Comparison of ENCODE assay signal across 22 cellular contexts in genomic region chr2:45388541-45389100, GRCh38.
"Had no signal": no experiment of that assay in that cellular context is flagged by ENCODE, and none has a peak within 500 bp of the region (broad histone marks: within the 10 kb centered on the region; RNA-seq: fewer than 3 reads in every experiment).

No MANE protein-coding gene starts in this region.

- H3K4me1 ChIP-seq: ascending aorta, body of pancreas had no signal

- H3K36me3 ChIP-seq: ascending aorta had no signal

- H3K4me2 ChIP-seq: PC-9 had no signal

- H3K4me3 ChIP-seq: ascending aorta, body of pancreas, PC-9 had no signal

- H3K9me3 ChIP-seq: ascending aorta, body of pancreas had no signal

- FAIRE-seq: colon had no signal

- ATAC-seq: activated naive CD4-positive, alpha-beta T cell treated with anti-CD3 and anti-CD28 coated beads, Interleukin-2, amount 50 U/mL, for 72 hours; activated naive CD8-positive, alpha-beta T cell treated with anti-CD3 and anti-CD28 coated beads, Interleukin-2, amount 50 U/mL, for 24 hours; activated T-cell treated with anti-CD3 and anti-CD28 coated beads, Interleukin-2, amount 50 U/mL, for 4 hours; body of pancreas had no signal

- H2AFZ ChIP-seq: PC-9 had no signal

- H3K27me3 ChIP-seq: ascending aorta, body of pancreas had no signal

- DNase-seq: activated B cell treated with CpG ODN at 0.5 μM for 24 hours; activated CD4-positive, alpha-beta memory T cell treated with anti-CD3 and anti-CD28 coated beads for 36 hours; activated CD4-positive, alpha-beta T cell treated with anti-CD3 and anti-CD28 coated beads, Interleukin-2, amount 10 ng/mL, durations not matched to agents 7 days and 5 days; activated CD8-positive, alpha-beta memory T cell treated with anti-CD3 and anti-CD28 coated beads for 24 hours; activated effector memory CD4-positive, alpha-beta T cell treated with anti-CD3 and anti-CD28 coated beads, Interleukin-2, amount 50 U/mL, for 16 hours; activated naive CD4-positive, alpha-beta T cell treated with Interleukin-2 at 50 U/mL for 16 hours; activated naive CD8-positive, alpha-beta T cell treated with anti-CD3 and anti-CD28 coated beads, Interleukin-2, amount 50 U/mL, for 24 hours; activated T-cell treated with anti-CD3 and anti-CD28 coated beads, Interleukin-2, amount 50 U/mL, for 4 hours; amniotic stem cell; body of pancreas; Kasumi-1; NCI-H1105; NCI-H1436; NCI-H1694 treated with DMSO at 0.1 percent for 48 hours; NCI-H2081; NCI-H446; NCI-H524; PC-9; SHP77 treated with DMSO at 0.1 percent for 48 hours had no signal

- H3K27ac ChIP-seq: ascending aorta, body of pancreas, PC-9 had no signal
